Comparison of ENCODE assay signal across 14 cellular contexts in genomic region chr2:6452702-6453481, GRCh38.
A peak's percentile ranks its signal among the peaks of the same experiment; 100 is the strongest.
DNase-seq lines count a peak whose midpoint lies in the region; ATAC-seq and TF ChIP-seq lines count a peak whose summit lies in the region.
"Had no signal": no experiment of that assay in that cellular context is flagged by ENCODE, and none has a peak within 500 bp of the region (broad histone marks: within the 10 kb centered on the region; RNA-seq: fewer than 3 reads in every experiment).

No MANE protein-coding gene starts in this region.

- H3K27ac Mint-ChIP-seq in chondrocyte (ENCODE audit: unreplicated experiment), result no peak overlapping the region

- H3K4me3 Mint-ChIP-seq in chondrocyte (ENCODE audit: unreplicated experiment), result no peak overlapping the region

- H3K27me3 Mint-ChIP-seq in chondrocyte (ENCODE audit: low read depth), result no peaks in the 10 kb centered on the region

- no peaks in the 10 kb centered on the region for H3K4me1 Mint-ChIP-seq in chondrocyte (ENCODE audit: low read depth)

- DNase-seq in DMS53 (lab: John Stamatoyannopoulos, UW) (peak; percentile 24), DMS53 treated with DMSO at 0.1 percent for 48 hours (lab: John Stamatoyannopoulos, UW; ENCODE audit: unreplicated experiment) (no peak), LNCaP clone FGC (ENCODE audit: low read depth) (no peak), chondrocyte (ENCODE audit: low spot score) (no peak), renal cortical epithelial cell (ENCODE audit: low read depth) (peak; percentile 2), cerebellum (ENCODE audit: low spot score) (no peak), DMS 273 treated with DMSO at 0.1 percent for 48 hours (lab: John Stamatoyannopoulos, UW) (no peak)
- DNase-seq: activated naive CD4-positive, alpha-beta T cell; heart right ventricle; NCI-H1092 treated with DMSO at 0.1 percent for 48 hours; NCI-H510A treated with DMSO at 0.1 percent for 48 hours; Right ventricle myocardium superior had no signal

- H3K4me3 ChIP-seq in LNCaP clone FGC (ENCODE audit: low read depth, low read length), result no peak overlapping the region
- H3K4me3 ChIP-seq: heart right ventricle, lung had no signal

- peaks cover 11% of the 10 kb centered on the region for H3K36me3 Mint-ChIP-seq in chondrocyte (ENCODE audit: low read depth)

- ATAC-seq in GM19395 (IDR thresholded peaks at IDR 0.05; ENCODE audit: unreplicated experiment), result no peak
- ATAC-seq: heart right ventricle had no signal

- peaks cover 33% of the 10 kb centered on the region for H3K9me3 Mint-ChIP-seq in chondrocyte (ENCODE audit: low read depth)

- TF ChIP-seq CTCF in LNCaP clone FGC (IDR thresholded peaks at IDR 0.05; ENCODE audit: control insufficient read depth, extremely low read depth, insufficient read depth) (peak; percentile 27; the same call in 1 of the 2 replicates), chondrocyte (IDR thresholded peaks at IDR 0.05) (peak; percentile 30)

Comparison
In these comparisons a context has a peak if more than half of its experiments do, and no peak if none do; other contexts are left out.
1. DNase-seq: peak in DMS53 (single experiment) and renal cortical epithelial cell (single experiment); none in DMS53 treated with DMSO at 0.1 percent for 48 hours (single experiment), LNCaP clone FGC (single experiment), chondrocyte (single experiment), cerebellum (single experiment) and DMS 273 treated with DMSO at 0.1 percent for 48 hours (single experiment).